Comparison of ENCODE assay signal across 1 cellular context in genomic region chr17:28726912-28727726, GRCh38.
TF ChIP-seq lines count a peak whose summit lies in the region.

No MANE protein-coding gene starts in this region.

TF ChIP-seq in HepG2, 621 proteins besides CTCF, POLR2A, EP300 and RAD21 (continued from another document and continues in another):
- TF ChIP-seq GMEB1 (CRISPR knock-in tag; IDR thresholded peaks at IDR 0.05; ENCODE audit: borderline replicate concordance) (peak; percentile 59; the same call in 1 of the 2 replicates), ZNF674 (CRISPR knock-in tag; IDR thresholded peaks at IDR 0.05; ENCODE audit: low read depth) (0 out of 2 replicates have a peak, but pooled peaks have one; percentile 14), ZNF205 (CRISPR knock-in tag; IDR thresholded peaks at IDR 0.05) (no peak; the same call in 1 of the 2 replicates), ZMYM3 (CRISPR knock-in tag; IDR thresholded peaks at IDR 0.05) (no peak), MAFG (CRISPR knock-in tag; IDR thresholded peaks at IDR 0.05) (no peak), XRCC5 (optimal IDR thresholded peaks at IDR 0.05; ENCODE audit: low read length) (peak; percentile 82), NR2F2 (IDR thresholded peaks at IDR 0.05; ENCODE audit: borderline replicate concordance, low read depth) (no peak), SMAD9 (CRISPR knock-in tag; IDR thresholded peaks at IDR 0.05) (no peak), TFAP4 (IDR thresholded peaks at IDR 0.05; ENCODE audit: borderline replicate concordance, low read depth) (peak; percentile 83), ZNF224 (CRISPR knock-in tag; IDR thresholded peaks at IDR 0.05) (no peak), ZNF790 (CRISPR knock-in tag; IDR thresholded peaks at IDR 0.05; ENCODE audit: borderline replicate concordance) (no peak), ZNF34 (CRISPR knock-in tag; IDR thresholded peaks at IDR 0.05; ENCODE audit: borderline replicate concordance) (peak; percentile 99), ZNF687 (CRISPR knock-in tag; IDR thresholded peaks at IDR 0.05) (peak; percentile 68), TIGD3 (CRISPR knock-in tag; IDR thresholded peaks at IDR 0.05; ENCODE audit: borderline replicate concordance) (no peak), MBD4 (IDR thresholded peaks at IDR 0.05; ENCODE audit: borderline replicate concordance, low read length) (no peak), MAF1 (CRISPR knock-in tag; IDR thresholded peaks at IDR 0.05; ENCODE audit: borderline replicate concordance) (peak; percentile 31; the same call in 1 of the 2 replicates), SOX5 (CRISPR knock-in tag; IDR thresholded peaks at IDR 0.05; ENCODE audit: borderline replicate concordance) (no peak), RNF219 (CRISPR knock-in tag; IDR thresholded peaks at IDR 0.05) (no peak), ZBTB7A (CRISPR knock-in tag; IDR thresholded peaks at IDR 0.05) (no peak), RNF2 (conservative IDR thresholded peaks at IDR 0.05; ENCODE audit: low read depth) (no peak), CCDC6 (CRISPR knock-in tag; IDR thresholded peaks at IDR 0.05) (peak; percentile 75; the same call in 1 of the 2 replicates), MAX (IDR thresholded peaks at IDR 0.05) (peak; percentile 89), ZKSCAN1 (IDR thresholded peaks at IDR 0.05; ENCODE audit: low read length) (no peak), ZNF124 (CRISPR knock-in tag; IDR thresholded peaks at IDR 0.05) (peak; percentile 78; the same call in 1 of the 2 replicates), ZMYM4 (CRISPR knock-in tag; IDR thresholded peaks at IDR 0.05) (0 out of 2 replicates have a peak, but pooled peaks have one; percentile 56), MXI1 (IDR thresholded peaks at IDR 0.05; ENCODE audit: borderline replicate concordance, low read depth, low read length) (peak; percentile 64; the same call in 1 of the 3 replicates), SKI (IDR thresholded peaks at IDR 0.05; ENCODE audit: partially characterized antibody) (peak; percentile 16), KLF9 (CRISPR knock-in tag; IDR thresholded peaks at IDR 0.05; ENCODE audit: low read depth) (no peak), AGO1 (IDR thresholded peaks at IDR 0.05; ENCODE audit: low read depth, low read length, poor library complexity, severe bottlenecking) (no peak), BRD4 (CRISPR knock-in tag; IDR thresholded peaks at IDR 0.05) (peak; percentile 31), TRIM24 (CRISPR knock-in tag; IDR thresholded peaks at IDR 0.05) (no peak), ELK4 (CRISPR knock-in tag; IDR thresholded peaks at IDR 0.05; ENCODE audit: borderline replicate concordance) (no peak), CBFB (CRISPR knock-in tag; IDR thresholded peaks at IDR 0.05) (peak; percentile 77; the same call in 1 of the 2 replicates), ZBTB10 (CRISPR knock-in tag; IDR thresholded peaks at IDR 0.05; ENCODE audit: borderline replicate concordance) (no peak), CEBPG (CRISPR knock-in tag; IDR thresholded peaks at IDR 0.05) (no peak), ISX (CRISPR knock-in tag; conservative IDR thresholded peaks at IDR 0.05) (no peak), ZNF792 (CRISPR knock-in tag; IDR thresholded peaks at IDR 0.05) (peak; percentile 28; the same call in 1 of the 2 replicates), ZNF569 (CRISPR knock-in tag; IDR thresholded peaks at IDR 0.05; ENCODE audit: borderline replicate concordance) (no peak), MTA1 (CRISPR knock-in tag; IDR thresholded peaks at IDR 0.05; ENCODE audit: borderline replicate concordance) (peak; percentile 52; the same call in 1 of the 2 replicates), NAIF1 (CRISPR knock-in tag; IDR thresholded peaks at IDR 0.05; ENCODE audit: borderline replicate concordance) (no peak), NFKBIZ (CRISPR knock-in tag; IDR thresholded peaks at IDR 0.05) (no peak), GFI1 (CRISPR knock-in tag; IDR thresholded peaks at IDR 0.05; ENCODE audit: borderline replicate concordance) (no peak), ZMAT5 (CRISPR knock-in tag; IDR thresholded peaks at IDR 0.05; ENCODE audit: borderline replicate concordance, low read depth) (no peak), KLF11 (CRISPR knock-in tag; IDR thresholded peaks at IDR 0.05) (no peak), TBP (CRISPR knock-in tag; IDR thresholded peaks at IDR 0.05) (no peak), ZNF431 (CRISPR knock-in tag; IDR thresholded peaks at IDR 0.05; ENCODE audit: borderline replicate concordance, low read depth) (no peak), CBX2 (IDR thresholded peaks at IDR 0.05; ENCODE audit: low read depth, low read length) (no peak), CBX2 (CRISPR knock-in tag; IDR thresholded peaks at IDR 0.05; ENCODE audit: low read depth) (no peak), YY1 (IDR thresholded peaks at IDR 0.05; ENCODE audit: insufficient read depth, insufficient replicate concordance, low read depth, low read length) (peak; percentile 63), HNRNPUL1 (IDR thresholded peaks at IDR 0.05; ENCODE audit: low read depth, low read length) (no peak), ZNF280B (CRISPR knock-in tag; IDR thresholded peaks at IDR 0.05; ENCODE audit: borderline replicate concordance) (no peak; the same call in 1 of the 2 replicates), CREBL2 (CRISPR knock-in tag; IDR thresholded peaks at IDR 0.05; ENCODE audit: borderline replicate concordance) (no peak), JARID2 (CRISPR knock-in tag; IDR thresholded peaks at IDR 0.05; ENCODE audit: insufficient replicate concordance) (no peak)
